ENCODE assay signal across 1 cellular context in genomic region chr18:9615280-9615797, GRCh38.
TF ChIP-seq lines count a peak whose summit lies in the region.

No MANE protein-coding gene starts in this region.

TF ChIP-seq in GM12878, 131 proteins besides CTCF, POLR2A, EP300 and RAD21 (continued from another document):
- TF ChIP-seq PRDM15 (CRISPR knock-in tag; IDR thresholded peaks at IDR 0.05) (no peak), CBFB (IDR thresholded peaks at IDR 0.05; ENCODE audit: low read depth) (no peak), STAT3 (IDR thresholded peaks at IDR 0.05; ENCODE audit: low read depth, low read length) (no peak), MLLT1 (IDR thresholded peaks at IDR 0.05) (no peak), IRF3 (IDR thresholded peaks at IDR 0.05) (no peak)
TF ChIP-seq in GM12878: peak in this region for 0.
